ENCODE assay signal across 21 cellular contexts in the genomic region with DNA sequence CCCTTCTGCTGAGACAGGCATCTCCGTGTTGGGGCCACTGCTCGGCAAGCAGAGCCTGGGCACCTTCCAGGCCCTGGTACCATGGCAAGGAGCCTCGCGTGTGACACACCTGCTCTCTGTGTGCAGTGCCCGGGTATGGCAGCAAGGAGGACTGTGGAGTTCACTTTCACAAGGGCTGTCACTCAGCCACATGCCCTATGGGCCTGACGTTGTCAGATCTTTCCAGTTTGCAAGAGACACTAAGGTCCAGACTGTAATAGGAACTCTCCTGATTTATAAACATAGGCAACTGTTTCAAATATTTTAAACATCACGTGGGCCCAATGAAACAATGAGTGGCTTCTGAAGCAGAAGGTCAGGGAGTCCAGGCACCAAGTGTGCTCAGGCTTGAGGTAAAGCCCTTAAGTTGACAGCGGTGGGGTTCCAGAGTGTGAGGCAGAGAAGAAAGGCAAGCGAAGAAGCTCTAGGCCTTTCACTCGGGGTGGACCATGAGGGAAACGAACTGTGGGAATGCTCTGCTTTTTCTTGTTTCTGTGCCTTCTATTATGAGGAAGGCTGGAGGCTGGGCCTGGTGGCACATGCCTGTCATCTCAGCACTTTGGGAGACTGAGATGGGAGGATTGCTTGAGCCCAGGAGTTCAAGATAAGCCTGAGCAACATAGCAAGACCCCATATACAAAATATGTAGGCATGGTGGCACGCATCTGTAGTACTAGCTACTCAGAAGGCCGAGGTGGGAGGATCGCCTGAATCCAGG.
DNase-seq lines count a peak whose midpoint lies in the region; ATAC-seq and TF ChIP-seq lines count a peak whose summit lies in the region.
"Had no signal": no experiment of that assay in that cellular context is flagged by ENCODE, and none has a peak within 500 bp of the region (broad histone marks: within the 10 kb centered on the region; RNA-seq: fewer than 3 reads in every experiment).

No MANE protein-coding gene starts in this region.

- H3K4me1 Mint-ChIP-seq in CD4-positive, alpha-beta T cell (ENCODE audit: low read depth), result peaks cover 5% of the 10 kb centered on the region

- no peak overlapping the region for H3K4me3 Mint-ChIP-seq in CD4-positive, alpha-beta T cell

- H3K36me3 ChIP-seq in neuronal stem cell (replicated peaks in 1 of 2; ENCODE audit: control insufficient read depth in 2 of 2, insufficient read depth in 2 of 2, low read length in 2 of 2), result no peaks in the 10 kb centered on the region
- no peaks in the 10 kb centered on the region for H3K36me3 ChIP-seq in SK-N-SH (replicated peaks in 1 of 2; ENCODE audit: control insufficient read depth in 1 of 2, insufficient read depth in 2 of 2, low read length in 1 of 2)
- H3K36me3 ChIP-seq: SJSA1 had no signal

- no peaks in the 10 kb centered on the region for H3K36me3 Mint-ChIP-seq in CD4-positive, alpha-beta T cell (ENCODE audit: low read depth)

- no peak overlapping the region for H2BK120ac ChIP-seq in neuronal stem cell (ENCODE audit: low read depth, low read length)

- H2BK15ac ChIP-seq in neuronal stem cell (ENCODE audit: low read length), result no peak overlapping the region

- H3K9ac ChIP-seq in neuronal stem cell (ENCODE audit: low read depth, low read length, poor library complexity), result no peak overlapping the region
- H3K9ac ChIP-seq in SK-N-SH, result no peak overlapping the region

- no CpG with 5 or more reads among the region's 14 CpGs for WGBS in neuronal stem cell (ENCODE audit: extremely low coverage in 2 of 2, insufficient read length in 2 of 2, insufficient replicate concordance in 1 of 2), 2 donors
- WGBS in SK-N-SH (ENCODE audit: low lambda C conversion rate), result 70% methylated on average over 9 of the region's 14 CpGs

- ATAC-seq in CD4-positive, alpha-beta T cell (ENCODE audit: poor library complexity), result peak; percentile 65
- ATAC-seq: HCT116, PC-3 had no signal

- no peak overlapping the region for H2AFZ ChIP-seq in neuronal stem cell (ENCODE audit: low read length)
- no peak overlapping the region for H2AFZ ChIP-seq in SK-N-SH (ENCODE audit: low read depth)

- H3K4me2 ChIP-seq in neuronal stem cell (ENCODE audit: insufficient read depth, low read length, poor library complexity, severe bottlenecking), result no peak overlapping the region
- H3K4me2 ChIP-seq in SK-N-SH, result no peak overlapping the region

- H4K8ac ChIP-seq in neuronal stem cell (ENCODE audit: low read depth, low read length), result no peak overlapping the region

- H3K79me2 ChIP-seq in SK-N-SH (ENCODE audit: insufficient read depth), result no peaks in the 10 kb centered on the region

- no peaks in the 10 kb centered on the region for H3K9me2 ChIP-seq in SK-N-SH

- H4K20me1 ChIP-seq in SK-N-SH (ENCODE audit: insufficient read depth), result no peaks in the 10 kb centered on the region

- H3K9me3 Mint-ChIP-seq in CD4-positive, alpha-beta T cell, result no peaks in the 10 kb centered on the region

- H3K27ac ChIP-seq in CD4-positive, alpha-beta T cell (ENCODE audit: low read depth, low read length), result no peak overlapping the region
- H3K27ac ChIP-seq in neuronal stem cell (replicated peaks; ENCODE audit: low read length), result no peak overlapping the region
- no peak overlapping the region for H3K27ac ChIP-seq in SK-N-SH (ENCODE audit: low read depth in 2 of 2, low read length in 1 of 2)
- H3K27ac ChIP-seq: 22Rv1, SJSA1 had no signal

- H3K79me1 ChIP-seq in neuronal stem cell (ENCODE audit: low read depth, low read length), result no peaks in the 10 kb centered on the region

- no peak overlapping the region for H4K91ac ChIP-seq in neuronal stem cell (ENCODE audit: low read depth, low read length, poor library complexity)

- peak overlapping the region; percentile 73 for H3K18ac ChIP-seq in neuronal stem cell (ENCODE audit: low read length)

- no peak overlapping the region for H2AK5ac ChIP-seq in neuronal stem cell (ENCODE audit: low read depth, low read length)

- no peaks in the 10 kb centered on the region for H3K27me3 Mint-ChIP-seq in CD4-positive, alpha-beta T cell

- POLR2A ChIA-PET in CD4-positive, alpha-beta T cell (lab: Charles Lee), result interaction anchor here (1.5 kb wide), 1 partner anchor 32 kb away, joined by 4 read pairs; no protein-coding TSS in a partner anchor
- POLR2A ChIA-PET in SK-N-SH (lab: Yijun Ruan, JAX), result no interaction called here

- no peak for TF ChIP-seq RAD21 in SK-N-SH (IDR thresholded peaks at IDR 0.05; ENCODE audit: low read length)

- no peak overlapping the region for H2BK12ac ChIP-seq in neuronal stem cell (ENCODE audit: low read length)

- intact Hi-C loops in CD4-positive, alpha-beta T cell (cut with DNase I, micrococcal nuclease), result no loop called here

- CTCF ChIA-PET in CD4-positive, alpha-beta T cell (lab: Charles Lee), result interaction anchor here (1.8 kb wide), 1 partner anchor 32 kb away, joined by 5 read pairs; no protein-coding TSS in a partner anchor
- CTCF ChIA-PET in SK-N-SH (lab: Yijun Ruan, JAX), result interaction anchor here (5.8 to 9.8 kb wide), 2 partner anchors 11 to 32 kb away, joined by 29 to 76 read pairs; no protein-coding TSS in a partner anchor

- H3K23ac ChIP-seq in neuronal stem cell (ENCODE audit: low read depth, low read length, poor library complexity), result no peak overlapping the region

- H3K4me1 ChIP-seq in neuronal stem cell (ENCODE audit: control insufficient read depth in 2 of 2, insufficient read depth in 1 of 2, low read depth in 1 of 2, low read length in 2 of 2) (no peaks in the 10 kb centered on the region), SK-N-SH (ENCODE audit: control insufficient read depth in 1 of 2, insufficient read depth in 2 of 2, low read depth in 1 of 2, low read length in 1 of 2) (no peaks in the 10 kb centered on the region)

- DNase-seq in DMS53 (lab: John Stamatoyannopoulos, UW) (peak; percentile 3), DMS53 treated with DMSO at 0.1 percent for 48 hours (lab: John Stamatoyannopoulos, UW; ENCODE audit: unreplicated experiment) (no peak), NCI-H774 (lab: John Stamatoyannopoulos, UW) (peak; percentile 42), neuronal stem cell (ENCODE audit: low spot score) (no peak), C1 segment of cervical spinal cord (lab: John Stamatoyannopoulos, UW) (no peak), DMS114 treated with DMSO at 0.1 percent for 48 hours (lab: John Stamatoyannopoulos, UW; ENCODE audit: unreplicated experiment) (no peak), SK-N-SH (no peak)
- DNase-seq in CD4-positive, alpha-beta T cell, result no peak
- DNase-seq: COR-L47, DMS 273 treated with DMSO at 0.1 percent for 48 hours, GOT3, NCI-H1105 treated with DMSO at 0.1 percent for 48 hours, NCI-H1694 treated with DMSO at 0.1 percent for 48 hours, NCI-H2107, NCI-H510A, NCI-H748 treated with DMSO at 0.1 percent for 48 hours, PC-3, RPMI8226 had no signal

- H3K4me3 ChIP-seq in neuronal stem cell (ENCODE audit: low read length in 2 of 2) (no peak overlapping the region), SK-N-SH (ENCODE audit: low read depth in 2 of 2, low read length in 1 of 2) (no peak overlapping the region)
- H3K4me3 ChIP-seq: SJSA1 had no signal

- no peak overlapping the region for H3K14ac ChIP-seq in neuronal stem cell (ENCODE audit: low read length)

- H2BK5ac ChIP-seq in neuronal stem cell (ENCODE audit: low read length), result no peak overlapping the region

- no peaks in the 10 kb centered on the region for H3F3A ChIP-seq in SK-N-SH (replicated peaks; ENCODE audit: insufficient read depth)

- no peak overlapping the region for H3K27ac Mint-ChIP-seq in CD4-positive, alpha-beta T cell

- H3K4ac ChIP-seq in neuronal stem cell (ENCODE audit: low read length), result no peak overlapping the region

- no peak for TF ChIP-seq EP300 in SK-N-SH (IDR thresholded peaks at IDR 0.05; ENCODE audit: borderline replicate concordance in 1 of 2, low read depth in 1 of 2, low read length in 1 of 2)

- no peaks in the 10 kb centered on the region for H3K9me3 ChIP-seq in CD4-positive, alpha-beta T cell (ENCODE audit: control insufficient read depth, low read length)
- H3K9me3 ChIP-seq in neuronal stem cell (replicated peaks in 1 of 2; ENCODE audit: control insufficient read depth in 2 of 2, insufficient read depth in 1 of 2, low read depth in 1 of 2, low read length in 2 of 2), result peaks cover 2 to 4% of the 10 kb centered on the region in 2 donors
- H3K9me3 ChIP-seq in SK-N-SH, result no peaks in the 10 kb centered on the region
- H3K9me3 ChIP-seq: SJSA1 had no signal

- no peak for TF ChIP-seq CTCF in CD4-positive, alpha-beta T cell (IDR thresholded peaks at IDR 0.05)
- no peak for TF ChIP-seq CTCF in SK-N-SH (IDR thresholded peaks at IDR 0.05)

- no peaks in the 10 kb centered on the region for H3K27me3 ChIP-seq in CD4-positive, alpha-beta T cell (ENCODE audit: control insufficient read depth, insufficient read depth, low read length)
- H3K27me3 ChIP-seq in neuronal stem cell (ENCODE audit: control insufficient read depth in 3 of 3, insufficient read depth in 3 of 3, low read depth in 1 of 3, low read length in 3 of 3), result no peaks in the 10 kb centered on the region
- H3K27me3 ChIP-seq in SK-N-SH (ENCODE audit: insufficient read depth), result no peaks in the 10 kb centered on the region
- H3K27me3 ChIP-seq: SJSA1 had no signal

TF ChIP-seq in SK-N-SH, 30 proteins besides CTCF, POLR2A, EP300 and RAD21:
- TF ChIP-seq FOXJ3 (CRISPR knock-in tag; IDR thresholded peaks at IDR 0.05), result no peak

Comparison
In these comparisons a context has a peak if more than half of its experiments do, and no peak if none do; other contexts are left out.
1. DNase-seq: peak in DMS53 (single experiment) and NCI-H774 (single experiment); none in DMS53 treated with DMSO at 0.1 percent for 48 hours (single experiment), CD4-positive, alpha-beta T cell (0 of 10), neuronal stem cell (single experiment), C1 segment of cervical spinal cord (0 of 14), DMS114 treated with DMSO at 0.1 percent for 48 hours (single experiment) and SK-N-SH (single experiment).